Comparison of ENCODE assay signal across 12 cellular contexts in genomic region chr1:204285438-204286322, GRCh38.
DNase-seq lines count a peak whose midpoint lies in the region; ATAC-seq and TF ChIP-seq lines count a peak whose summit lies in the region.
"Had no signal": no experiment of that assay in that cellular context is flagged by ENCODE, and none has a peak within 500 bp of the region (broad histone marks: within the 10 kb centered on the region; RNA-seq: fewer than 3 reads in every experiment).

No MANE protein-coding gene starts in this region.

- TF ChIP-seq CTCF in suprapubic skin (IDR thresholded peaks at IDR 0.05) (no peak), adrenal gland (IDR thresholded peaks at IDR 0.05) (no peak)

- H3K36me3 Mint-ChIP-seq in activated naive CD8-positive, alpha-beta T cell, result no peaks in the 10 kb centered on the region
- H3K36me3 Mint-ChIP-seq in activated naive CD8-positive, alpha-beta T cell treated with anti-CD3 and anti-CD28 coated beads, Interleukin-2, amount 50 U/mL, for 24 hours (ENCODE audit: low read depth), result no peaks in the 10 kb centered on the region
- no peaks in the 10 kb centered on the region for H3K36me3 Mint-ChIP-seq in T-cell
- no peaks in the 10 kb centered on the region for H3K36me3 Mint-ChIP-seq in T-helper 2 cell treated with Interferon-gamma antibody and Interleukin-4, amounts not matched to agents 5 μg/mL and 100 μg/mL, for 36 hours (ENCODE audit: low read depth)

- POLR2A ChIA-PET in T-cell (lab: Charles Lee), result no interaction called here

- H3K27me3 Mint-ChIP-seq in activated naive CD8-positive, alpha-beta T cell, result peaks cover 9% of the 10 kb centered on the region
- H3K27me3 Mint-ChIP-seq in activated naive CD8-positive, alpha-beta T cell treated with anti-CD3 and anti-CD28 coated beads, Interleukin-2, amount 50 U/mL, for 24 hours, result peaks cover 3% of the 10 kb centered on the region
- peaks cover 16 to 19% of the 10 kb centered on the region in 2 donors for H3K27me3 Mint-ChIP-seq in T-cell
- H3K27me3 Mint-ChIP-seq in T-helper 2 cell treated with Interferon-gamma antibody and Interleukin-4, amounts not matched to agents 5 μg/mL and 100 μg/mL, for 36 hours (ENCODE audit: low read depth), result peaks cover 22% of the 10 kb centered on the region

- no peaks in the 10 kb centered on the region for H3K9me3 Mint-ChIP-seq in activated naive CD8-positive, alpha-beta T cell (ENCODE audit: low read depth)
- H3K9me3 Mint-ChIP-seq in activated naive CD8-positive, alpha-beta T cell treated with anti-CD3 and anti-CD28 coated beads, Interleukin-2, amount 50 U/mL, for 24 hours, result no peaks in the 10 kb centered on the region
- H3K9me3 Mint-ChIP-seq in T-cell, result no peaks in the 10 kb centered on the region
- no peaks in the 10 kb centered on the region for H3K9me3 Mint-ChIP-seq in T-helper 2 cell treated with Interferon-gamma antibody and Interleukin-4, amounts not matched to agents 5 μg/mL and 100 μg/mL, for 36 hours

- H3K4me1 ChIP-seq in suprapubic skin, result peaks cover 46% of the 10 kb centered on the region
- peaks cover 5 to 26% of the 10 kb centered on the region in 2 donors for H3K4me1 ChIP-seq in adrenal gland (replicated peaks in 1 of 2)

- H3K27ac ChIP-seq in suprapubic skin (peak overlapping the region; percentile 59), adrenal gland (peak overlapping the region in 2 of 5 donors; percentile 66 to 81)
- H3K27ac ChIP-seq: KMS-11 had no signal

- intact Hi-C loops in adrenal gland (cut with DNase I), result no loop called here

- WGBS in suprapubic skin, result 84% methylated on average over 13 of the region's 13 CpGs
- 70 to 79% (median 75%) methylated on average over 13 of the region's 13 CpGs for WGBS in adrenal gland, 4 donors

- CTCF ChIA-PET in T-cell (lab: Charles Lee), result no interaction called here

- no peak for DNase-seq in activated naive CD8-positive, alpha-beta T cell treated with anti-CD3 and anti-CD28 coated beads, Interleukin-2, amount 50 U/mL, for 24 hours
- DNase-seq in T-cell (no peak), kidney tubule cell (ENCODE audit: low spot score) (peak; percentile 62), suprapubic skin (ENCODE audit: low spot score in 2 of 2) (no peak), adrenal gland (no peak)
- DNase-seq in T-helper 2 cell treated with Interferon-gamma antibody and Interleukin-4, amounts not matched to agents 5 μg/mL and 100 μg/mL, for 36 hours (ENCODE audit: low spot score), result no peak
- DNase-seq: cerebellar nuclear complex; NK-92 treated with Interleukin-12 subunit alpha and Interleukin-12 subunit beta, amount 100 ng/mL, for 24 hours had no signal

- H3K27me3 ChIP-seq in suprapubic skin (no peaks in the 10 kb centered on the region), adrenal gland (no peaks in the 10 kb centered on the region)

- no peaks in the 10 kb centered on the region for H3K36me3 ChIP-seq in suprapubic skin
- no peaks in the 10 kb centered on the region for H3K36me3 ChIP-seq in adrenal gland (replicated peaks in 1 of 2)

- H3K4me3 ChIP-seq in suprapubic skin (no peak overlapping the region), adrenal gland (no peak overlapping the region)
- H3K4me3 ChIP-seq: GM12878 had no signal

- H3K9me3 ChIP-seq in suprapubic skin, result no peaks in the 10 kb centered on the region
- H3K9me3 ChIP-seq in adrenal gland (replicated peaks in 1 of 3), result no peaks in the 10 kb centered on the region

- peaks cover 29% of the 10 kb centered on the region for H3K4me1 Mint-ChIP-seq in activated naive CD8-positive, alpha-beta T cell (ENCODE audit: low read depth)
- peaks cover 22% of the 10 kb centered on the region for H3K4me1 Mint-ChIP-seq in activated naive CD8-positive, alpha-beta T cell treated with anti-CD3 and anti-CD28 coated beads, Interleukin-2, amount 50 U/mL, for 24 hours
- H3K4me1 Mint-ChIP-seq in T-cell, result peaks cover 26 to 30% (median 28%) of the 10 kb centered on the region in 3 donors
- H3K4me1 Mint-ChIP-seq in T-helper 2 cell treated with Interferon-gamma antibody and Interleukin-4, amounts not matched to agents 5 μg/mL and 100 μg/mL, for 36 hours (ENCODE audit: low read depth), result peaks cover 11% of the 10 kb centered on the region

- TF ChIP-seq POLR2A in suprapubic skin (IDR thresholded peaks at IDR 0.05) (no peak), adrenal gland (IDR thresholded peaks at IDR 0.05) (no peak)

- ATAC-seq in activated naive CD8-positive, alpha-beta T cell treated with anti-CD3 and anti-CD28 coated beads, Interleukin-2, amount 50 U/mL, for 24 hours, result no peak
- ATAC-seq in T-cell (replicated peaks in 1 of 4), result no peak
- ATAC-seq in HG03442 (IDR thresholded peaks at IDR 0.05; ENCODE audit: unreplicated experiment), result no peak

- H3K27ac Mint-ChIP-seq in activated naive CD8-positive, alpha-beta T cell, result no peak overlapping the region
- no peak overlapping the region for H3K27ac Mint-ChIP-seq in activated naive CD8-positive, alpha-beta T cell treated with anti-CD3 and anti-CD28 coated beads, Interleukin-2, amount 50 U/mL, for 24 hours
- peak overlapping the region; percentile 95 to 97 for H3K27ac Mint-ChIP-seq in T-cell
- H3K27ac Mint-ChIP-seq in T-helper 2 cell treated with Interferon-gamma antibody and Interleukin-4, amounts not matched to agents 5 μg/mL and 100 μg/mL, for 36 hours, result no peak overlapping the region

- TF ChIP-seq EP300 in suprapubic skin (IDR thresholded peaks at IDR 0.05), result no peak

- H3K4me3 Mint-ChIP-seq in activated naive CD8-positive, alpha-beta T cell, result peak overlapping the region; percentile 85
- H3K4me3 Mint-ChIP-seq in activated naive CD8-positive, alpha-beta T cell treated with anti-CD3 and anti-CD28 coated beads, Interleukin-2, amount 50 U/mL, for 24 hours, result no peak overlapping the region
- H3K4me3 Mint-ChIP-seq in T-cell, result peak overlapping the region in 2 of 3 donors; percentile 4 to 82
- H3K4me3 Mint-ChIP-seq in T-helper 2 cell treated with Interferon-gamma antibody and Interleukin-4, amounts not matched to agents 5 μg/mL and 100 μg/mL, for 36 hours, result no peak overlapping the region

Comparison
In these comparisons a context has a peak if more than half of its experiments do, and no peak if none do; other contexts are left out.
1. H3K4me3 Mint-ChIP-seq: peak in activated naive CD8-positive, alpha-beta T cell (single experiment) and T-cell (2 of 3); none in activated naive CD8-positive, alpha-beta T cell treated with anti-CD3 and anti-CD28 coated beads, Interleukin-2, amount 50 U/mL, for 24 hours (single experiment) and T-helper 2 cell treated with Interferon-gamma antibody and Interleukin-4, amounts not matched to agents 5 μg/mL and 100 μg/mL, for 36 hours (single experiment).
2. H3K27ac Mint-ChIP-seq: peak in T-cell (2 of 2); none in activated naive CD8-positive, alpha-beta T cell (single experiment), activated naive CD8-positive, alpha-beta T cell treated with anti-CD3 and anti-CD28 coated beads, Interleukin-2, amount 50 U/mL, for 24 hours (single experiment) and T-helper 2 cell treated with Interferon-gamma antibody and Interleukin-4, amounts not matched to agents 5 μg/mL and 100 μg/mL, for 36 hours (single experiment).